In the genomic region with DNA sequence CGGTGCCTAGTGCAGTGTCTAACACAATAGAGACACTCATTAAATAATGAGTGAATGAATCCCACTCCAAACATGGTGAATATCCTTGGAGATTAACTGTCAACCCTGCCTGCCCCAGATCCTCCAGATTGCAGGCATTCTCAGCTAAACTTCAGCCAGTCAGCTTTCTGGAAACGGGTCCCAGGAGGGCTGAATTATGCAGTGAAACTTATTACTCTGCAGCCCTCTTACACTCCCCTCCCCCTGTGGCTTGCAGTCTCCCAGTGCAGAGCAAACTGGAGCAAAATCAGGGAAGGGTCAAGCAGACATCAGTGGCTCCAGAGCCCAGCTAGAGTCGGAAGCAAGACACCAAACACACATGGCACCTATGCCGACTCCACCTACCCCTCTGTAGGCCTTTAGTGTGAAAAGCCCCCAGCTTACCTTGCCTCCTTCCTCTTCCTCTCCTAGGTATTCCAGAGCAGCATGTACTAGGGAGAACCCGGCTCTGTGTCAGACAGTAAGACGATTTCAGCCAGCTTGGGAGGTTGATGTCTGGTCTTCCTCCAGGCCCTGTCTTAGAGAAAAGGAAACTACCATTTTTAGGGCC, we compare ENCODE assay signal across 2 cellular contexts.
TF ChIP-seq lines count a peak whose summit lies in the region.

No MANE protein-coding gene starts in this region.

TF ChIP-seq in HEK293, 187 proteins besides CTCF, POLR2A, EP300 and RAD21:
- TF ChIP-seq, protein P1, sequence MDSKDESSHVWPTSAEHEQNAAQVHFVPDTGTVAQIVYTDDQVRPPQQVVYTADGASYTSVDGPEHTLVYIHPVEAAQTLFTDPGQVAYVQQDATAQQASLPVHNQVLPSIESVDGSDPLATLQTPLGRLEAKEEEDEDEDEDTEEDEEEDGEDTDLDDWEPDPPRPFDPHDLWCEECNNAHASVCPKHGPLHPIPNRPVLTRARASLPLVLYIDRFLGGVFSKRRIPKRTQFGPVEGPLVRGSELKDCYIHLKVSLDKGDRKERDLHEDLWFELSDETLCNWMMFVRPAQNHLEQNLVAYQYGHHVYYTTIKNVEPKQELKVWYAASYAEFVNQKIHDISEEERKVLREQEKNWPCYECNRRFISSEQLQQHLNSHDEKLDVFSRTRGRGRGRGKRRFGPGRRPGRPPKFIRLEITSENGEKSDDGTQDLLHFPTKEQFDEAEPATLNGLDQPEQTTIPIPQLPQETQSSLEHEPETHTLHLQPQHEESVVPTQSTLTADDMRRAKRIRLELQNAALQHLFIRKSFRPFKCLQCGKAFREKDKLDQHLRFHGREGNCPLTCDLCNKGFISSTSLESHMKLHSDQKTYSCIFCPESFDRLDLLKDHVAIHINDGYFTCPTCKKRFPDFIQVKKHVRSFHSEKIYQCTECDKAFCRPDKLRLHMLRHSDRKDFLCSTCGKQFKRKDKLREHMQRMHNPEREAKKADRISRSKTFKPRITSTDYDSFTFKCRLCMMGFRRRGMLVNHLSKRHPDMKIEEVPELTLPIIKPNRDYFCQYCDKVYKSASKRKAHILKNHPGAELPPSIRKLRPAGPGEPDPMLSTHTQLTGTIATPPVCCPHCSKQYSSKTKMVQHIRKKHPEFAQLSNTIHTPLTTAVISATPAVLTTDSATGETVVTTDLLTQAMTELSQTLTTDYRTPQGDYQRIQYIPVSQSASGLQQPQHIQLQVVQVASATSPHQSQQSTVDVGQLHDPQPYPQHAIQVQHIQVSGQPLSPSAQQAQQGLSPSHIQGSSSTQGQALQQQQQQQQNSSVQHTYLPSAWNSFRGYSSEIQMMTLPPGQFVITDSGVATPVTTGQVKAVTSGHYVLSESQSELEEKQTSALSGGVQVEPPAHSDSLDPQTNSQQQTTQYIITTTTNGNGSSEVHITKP (tag by site-specific recombination; IDR thresholded peaks at IDR 0.05), result peak; percentile 75
- TF ChIP-seq WT1 (tag by site-specific recombination; IDR thresholded peaks at IDR 0.05) (0 out of 2 replicates have a peak, but pooled peaks have one; percentile 37), ZBTB20 (tag by site-specific recombination; IDR thresholded peaks at IDR 0.05) (peak; percentile 61), SP2 (tag by site-specific recombination; IDR thresholded peaks at IDR 0.05) (no peak), TRIM28 (IDR thresholded peaks at IDR 0.05; ENCODE audit: borderline replicate concordance, low read length) (0 out of 2 replicates have a peak, but pooled peaks have one; percentile 25), ZNF600 (tag by site-specific recombination; IDR thresholded peaks at IDR 0.05) (peak; percentile 86), GLIS1 (tag by site-specific recombination; IDR thresholded peaks at IDR 0.05) (no peak), ZBTB8A (tag by site-specific recombination; IDR thresholded peaks at IDR 0.05) (0 out of 2 replicates have a peak, but pooled peaks have one; percentile 50), ZNF664 (tag by site-specific recombination; IDR thresholded peaks at IDR 0.05) (0 out of 2 replicates have a peak, but pooled peaks have one; percentile 20)
- TF ChIP-seq, protein P2, sequence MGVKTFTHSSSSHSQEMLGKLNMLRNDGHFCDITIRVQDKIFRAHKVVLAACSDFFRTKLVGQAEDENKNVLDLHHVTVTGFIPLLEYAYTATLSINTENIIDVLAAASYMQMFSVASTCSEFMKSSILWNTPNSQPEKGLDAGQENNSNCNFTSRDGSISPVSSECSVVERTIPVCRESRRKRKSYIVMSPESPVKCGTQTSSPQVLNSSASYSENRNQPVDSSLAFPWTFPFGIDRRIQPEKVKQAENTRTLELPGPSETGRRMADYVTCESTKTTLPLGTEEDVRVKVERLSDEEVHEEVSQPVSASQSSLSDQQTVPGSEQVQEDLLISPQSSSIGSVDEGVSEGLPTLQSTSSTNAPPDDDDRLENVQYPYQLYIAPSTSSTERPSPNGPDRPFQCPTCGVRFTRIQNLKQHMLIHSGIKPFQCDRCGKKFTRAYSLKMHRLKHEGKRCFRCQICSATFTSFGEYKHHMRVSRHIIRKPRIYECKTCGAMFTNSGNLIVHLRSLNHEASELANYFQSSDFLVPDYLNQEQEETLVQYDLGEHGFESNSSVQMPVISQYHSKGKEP (tag by site-specific recombination; IDR thresholded peaks at IDR 0.05), result 0 out of 2 replicates have a peak, but pooled peaks have one; percentile 38
- TF ChIP-seq, protein P3, sequence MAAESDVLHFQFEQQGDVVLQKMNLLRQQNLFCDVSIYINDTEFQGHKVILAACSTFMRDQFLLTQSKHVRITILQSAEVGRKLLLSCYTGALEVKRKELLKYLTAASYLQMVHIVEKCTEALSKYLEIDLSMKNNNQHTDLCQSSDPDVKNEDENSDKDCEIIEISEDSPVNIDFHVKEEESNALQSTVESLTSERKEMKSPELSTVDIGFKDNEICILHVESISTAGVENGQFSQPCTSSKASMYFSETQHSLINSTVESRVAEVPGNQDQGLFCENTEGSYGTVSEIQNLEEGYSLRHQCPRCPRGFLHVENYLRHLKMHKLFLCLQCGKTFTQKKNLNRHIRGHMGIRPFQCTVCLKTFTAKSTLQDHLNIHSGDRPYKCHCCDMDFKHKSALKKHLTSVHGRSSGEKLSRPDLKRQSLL (tag by site-specific recombination; IDR thresholded peaks at IDR 0.05), result 0 out of 2 replicates have a peak, but pooled peaks have one; percentile 9
- TF ChIP-seq, protein P4, sequence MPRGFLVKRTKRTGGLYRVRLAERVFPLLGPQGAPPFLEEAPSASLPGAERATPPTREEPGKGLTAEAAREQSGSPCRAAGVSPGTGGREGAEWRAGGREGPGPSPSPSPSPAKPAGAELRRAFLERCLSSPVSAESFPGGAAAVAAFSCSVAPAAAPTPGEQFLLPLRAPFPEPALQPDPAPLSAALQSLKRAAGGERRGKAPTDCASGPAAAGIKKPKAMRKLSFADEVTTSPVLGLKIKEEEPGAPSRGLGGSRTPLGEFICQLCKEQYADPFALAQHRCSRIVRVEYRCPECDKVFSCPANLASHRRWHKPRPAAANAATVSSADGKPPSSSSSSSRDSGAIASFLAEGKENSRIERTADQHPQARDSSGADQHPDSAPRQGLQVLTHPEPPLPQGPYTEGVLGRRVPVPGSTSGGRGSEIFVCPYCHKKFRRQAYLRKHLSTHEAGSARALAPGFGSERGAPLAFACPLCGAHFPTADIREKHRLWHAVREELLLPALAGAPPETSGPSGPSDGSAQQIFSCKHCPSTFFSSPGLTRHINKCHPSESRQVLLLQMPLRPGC (tag by site-specific recombination; IDR thresholded peaks at IDR 0.05), result no peak
- TF ChIP-seq, protein P5, sequence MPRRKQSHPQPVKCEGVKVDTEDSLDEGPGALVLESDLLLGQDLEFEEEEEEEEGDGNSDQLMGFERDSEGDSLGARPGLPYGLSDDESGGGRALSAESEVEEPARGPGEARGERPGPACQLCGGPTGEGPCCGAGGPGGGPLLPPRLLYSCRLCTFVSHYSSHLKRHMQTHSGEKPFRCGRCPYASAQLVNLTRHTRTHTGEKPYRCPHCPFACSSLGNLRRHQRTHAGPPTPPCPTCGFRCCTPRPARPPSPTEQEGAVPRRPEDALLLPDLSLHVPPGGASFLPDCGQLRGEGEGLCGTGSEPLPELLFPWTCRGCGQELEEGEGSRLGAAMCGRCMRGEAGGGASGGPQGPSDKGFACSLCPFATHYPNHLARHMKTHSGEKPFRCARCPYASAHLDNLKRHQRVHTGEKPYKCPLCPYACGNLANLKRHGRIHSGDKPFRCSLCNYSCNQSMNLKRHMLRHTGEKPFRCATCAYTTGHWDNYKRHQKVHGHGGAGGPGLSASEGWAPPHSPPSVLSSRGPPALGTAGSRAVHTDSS (tag by site-specific recombination; IDR thresholded peaks at IDR 0.05), result peak; percentile 74

TF ChIP-seq in GM12878, 131 proteins besides CTCF, POLR2A, EP300 and RAD21:
- no peak for TF ChIP-seq SP1 (IDR thresholded peaks at IDR 0.05; ENCODE audit: low read depth, low read length)
- TF ChIP-seq, protein P6, sequence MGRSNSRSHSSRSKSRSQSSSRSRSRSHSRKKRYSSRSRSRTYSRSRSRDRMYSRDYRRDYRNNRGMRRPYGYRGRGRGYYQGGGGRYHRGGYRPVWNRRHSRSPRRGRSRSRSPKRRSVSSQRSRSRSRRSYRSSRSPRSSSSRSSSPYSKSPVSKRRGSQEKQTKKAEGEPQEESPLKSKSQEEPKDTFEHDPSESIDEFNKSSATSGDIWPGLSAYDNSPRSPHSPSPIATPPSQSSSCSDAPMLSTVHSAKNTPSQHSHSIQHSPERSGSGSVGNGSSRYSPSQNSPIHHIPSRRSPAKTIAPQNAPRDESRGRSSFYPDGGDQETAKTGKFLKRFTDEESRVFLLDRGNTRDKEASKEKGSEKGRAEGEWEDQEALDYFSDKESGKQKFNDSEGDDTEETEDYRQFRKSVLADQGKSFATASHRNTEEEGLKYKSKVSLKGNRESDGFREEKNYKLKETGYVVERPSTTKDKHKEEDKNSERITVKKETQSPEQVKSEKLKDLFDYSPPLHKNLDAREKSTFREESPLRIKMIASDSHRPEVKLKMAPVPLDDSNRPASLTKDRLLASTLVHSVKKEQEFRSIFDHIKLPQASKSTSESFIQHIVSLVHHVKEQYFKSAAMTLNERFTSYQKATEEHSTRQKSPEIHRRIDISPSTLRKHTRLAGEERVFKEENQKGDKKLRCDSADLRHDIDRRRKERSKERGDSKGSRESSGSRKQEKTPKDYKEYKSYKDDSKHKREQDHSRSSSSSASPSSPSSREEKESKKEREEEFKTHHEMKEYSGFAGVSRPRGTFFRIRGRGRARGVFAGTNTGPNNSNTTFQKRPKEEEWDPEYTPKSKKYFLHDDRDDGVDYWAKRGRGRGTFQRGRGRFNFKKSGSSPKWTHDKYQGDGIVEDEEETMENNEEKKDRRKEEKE (IDR thresholded peaks at IDR 0.05), result no peak
- no peak for TF ChIP-seq ZNF207 (IDR thresholded peaks at IDR 0.05; ENCODE audit: borderline replicate concordance)
- no peak for TF ChIP-seq NFIC (IDR thresholded peaks at IDR 0.05; ENCODE audit: low read depth, low read length)
- TF ChIP-seq SPI1 (IDR thresholded peaks at IDR 0.05; ENCODE audit: borderline replicate concordance, insufficient read depth, low read depth, low read length), result no peak
- TF ChIP-seq PAX5 (IDR thresholded peaks at IDR 0.05; ENCODE audit: borderline replicate concordance, low read depth, low read length), result no peak
- TF ChIP-seq CHD4 (IDR thresholded peaks at IDR 0.05), result no peak
- TF ChIP-seq, protein P7, sequence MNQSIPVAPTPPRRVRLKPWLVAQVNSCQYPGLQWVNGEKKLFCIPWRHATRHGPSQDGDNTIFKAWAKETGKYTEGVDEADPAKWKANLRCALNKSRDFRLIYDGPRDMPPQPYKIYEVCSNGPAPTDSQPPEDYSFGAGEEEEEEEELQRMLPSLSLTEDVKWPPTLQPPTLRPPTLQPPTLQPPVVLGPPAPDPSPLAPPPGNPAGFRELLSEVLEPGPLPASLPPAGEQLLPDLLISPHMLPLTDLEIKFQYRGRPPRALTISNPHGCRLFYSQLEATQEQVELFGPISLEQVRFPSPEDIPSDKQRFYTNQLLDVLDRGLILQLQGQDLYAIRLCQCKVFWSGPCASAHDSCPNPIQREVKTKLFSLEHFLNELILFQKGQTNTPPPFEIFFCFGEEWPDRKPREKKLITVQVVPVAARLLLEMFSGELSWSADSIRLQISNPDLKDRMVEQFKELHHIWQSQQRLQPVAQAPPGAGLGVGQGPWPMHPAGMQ (IDR thresholded peaks at IDR 0.05; ENCODE audit: borderline replicate concordance), result no peak
- TF ChIP-seq CHD2 (IDR thresholded peaks at IDR 0.05; ENCODE audit: borderline replicate concordance, low read depth, low read length), result no peak
- no peak for TF ChIP-seq PML (IDR thresholded peaks at IDR 0.05; ENCODE audit: low read length)
- no peak for TF ChIP-seq IKZF1 (conservative IDR thresholded peaks at IDR 0.05)
- TF ChIP-seq RBBP5 (conservative IDR thresholded peaks at IDR 0.05), result no peak
- no peak for TF ChIP-seq SIN3A (IDR thresholded peaks at IDR 0.05; ENCODE audit: low read depth, low read length)
- no peak for TF ChIP-seq GATAD2B (conservative IDR thresholded peaks at IDR 0.05; ENCODE audit: low read depth)
- no peak for TF ChIP-seq BCL11A (IDR thresholded peaks at IDR 0.05; ENCODE audit: low read depth, low read length)
- TF ChIP-seq SREBF2 (IDR thresholded peaks at IDR 0.05; ENCODE audit: low read length), result no peak
- TF ChIP-seq, protein P8, sequence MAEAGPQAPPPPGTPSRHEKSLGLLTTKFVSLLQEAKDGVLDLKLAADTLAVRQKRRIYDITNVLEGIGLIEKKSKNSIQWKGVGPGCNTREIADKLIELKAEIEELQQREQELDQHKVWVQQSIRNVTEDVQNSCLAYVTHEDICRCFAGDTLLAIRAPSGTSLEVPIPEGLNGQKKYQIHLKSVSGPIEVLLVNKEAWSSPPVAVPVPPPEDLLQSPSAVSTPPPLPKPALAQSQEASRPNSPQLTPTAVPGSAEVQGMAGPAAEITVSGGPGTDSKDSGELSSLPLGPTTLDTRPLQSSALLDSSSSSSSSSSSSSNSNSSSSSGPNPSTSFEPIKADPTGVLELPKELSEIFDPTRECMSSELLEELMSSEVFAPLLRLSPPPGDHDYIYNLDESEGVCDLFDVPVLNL (IDR thresholded peaks at IDR 0.05; ENCODE audit: low read depth, low read length), result no peak
- TF ChIP-seq, protein P9, sequence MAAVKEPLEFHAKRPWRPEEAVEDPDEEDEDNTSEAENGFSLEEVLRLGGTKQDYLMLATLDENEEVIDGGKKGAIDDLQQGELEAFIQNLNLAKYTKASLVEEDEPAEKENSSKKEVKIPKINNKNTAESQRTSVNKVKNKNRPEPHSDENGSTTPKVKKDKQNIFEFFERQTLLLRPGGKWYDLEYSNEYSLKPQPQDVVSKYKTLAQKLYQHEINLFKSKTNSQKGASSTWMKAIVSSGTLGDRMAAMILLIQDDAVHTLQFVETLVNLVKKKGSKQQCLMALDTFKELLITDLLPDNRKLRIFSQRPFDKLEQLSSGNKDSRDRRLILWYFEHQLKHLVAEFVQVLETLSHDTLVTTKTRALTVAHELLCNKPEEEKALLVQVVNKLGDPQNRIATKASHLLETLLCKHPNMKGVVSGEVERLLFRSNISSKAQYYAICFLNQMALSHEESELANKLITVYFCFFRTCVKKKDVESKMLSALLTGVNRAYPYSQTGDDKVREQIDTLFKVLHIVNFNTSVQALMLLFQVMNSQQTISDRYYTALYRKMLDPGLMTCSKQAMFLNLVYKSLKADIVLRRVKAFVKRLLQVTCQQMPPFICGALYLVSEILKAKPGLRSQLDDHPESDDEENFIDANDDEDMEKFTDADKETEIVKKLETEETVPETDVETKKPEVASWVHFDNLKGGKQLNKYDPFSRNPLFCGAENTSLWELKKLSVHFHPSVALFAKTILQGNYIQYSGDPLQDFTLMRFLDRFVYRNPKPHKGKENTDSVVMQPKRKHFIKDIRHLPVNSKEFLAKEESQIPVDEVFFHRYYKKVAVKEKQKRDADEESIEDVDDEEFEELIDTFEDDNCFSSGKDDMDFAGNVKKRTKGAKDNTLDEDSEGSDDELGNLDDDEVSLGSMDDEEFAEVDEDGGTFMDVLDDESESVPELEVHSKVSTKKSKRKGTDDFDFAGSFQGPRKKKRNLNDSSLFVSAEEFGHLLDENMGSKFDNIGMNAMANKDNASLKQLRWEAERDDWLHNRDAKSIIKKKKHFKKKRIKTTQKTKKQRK (IDR thresholded peaks at IDR 0.05; ENCODE audit: low read depth, low read length), result no peak
- TF ChIP-seq, protein P10, sequence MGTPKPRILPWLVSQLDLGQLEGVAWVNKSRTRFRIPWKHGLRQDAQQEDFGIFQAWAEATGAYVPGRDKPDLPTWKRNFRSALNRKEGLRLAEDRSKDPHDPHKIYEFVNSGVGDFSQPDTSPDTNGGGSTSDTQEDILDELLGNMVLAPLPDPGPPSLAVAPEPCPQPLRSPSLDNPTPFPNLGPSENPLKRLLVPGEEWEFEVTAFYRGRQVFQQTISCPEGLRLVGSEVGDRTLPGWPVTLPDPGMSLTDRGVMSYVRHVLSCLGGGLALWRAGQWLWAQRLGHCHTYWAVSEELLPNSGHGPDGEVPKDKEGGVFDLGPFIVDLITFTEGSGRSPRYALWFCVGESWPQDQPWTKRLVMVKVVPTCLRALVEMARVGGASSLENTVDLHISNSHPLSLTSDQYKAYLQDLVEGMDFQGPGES (IDR thresholded peaks at IDR 0.05), result no peak
- TF ChIP-seq BMI1 (IDR thresholded peaks at IDR 0.05; ENCODE audit: borderline replicate concordance), result no peak
